In genomic region chr7:55129409-55130078, GRCh38 we compare ENCODE assay signal across 9 cellular contexts.
DNase-seq lines count a peak whose midpoint lies in the region; ATAC-seq and TF ChIP-seq lines count a peak whose summit lies in the region.
"Had no signal": no experiment of that assay in that cellular context is flagged by ENCODE, and none has a peak within 500 bp of the region (broad histone marks: within the 10 kb centered on the region; RNA-seq: fewer than 3 reads in every experiment).

No MANE protein-coding gene starts in this region.

- no peak overlapping the region for H3K4me3 Mint-ChIP-seq in stimulated activated naive B cell treated with anti-CD40 and anti-IgM and Interleukin-4, amounts not matched to agents 10 μg/mL and 1 μg/mL and 100 μg/mL, for 72 hours
- H3K4me3 Mint-ChIP-seq: central memory CD8-positive, alpha-beta T cell had no signal

- H3K4me1 Mint-ChIP-seq in stimulated activated naive B cell treated with anti-CD40 and anti-IgM and Interleukin-4, amounts not matched to agents 10 μg/mL and 1 μg/mL and 100 μg/mL, for 72 hours: no peaks in the 10 kb centered on the region
- H3K4me1 Mint-ChIP-seq: central memory CD8-positive, alpha-beta T cell had no signal

- no peaks in the 10 kb centered on the region for H3K36me3 ChIP-seq in HEK293 (ENCODE audit: control insufficient read depth in 2 of 2, insufficient read depth in 1 of 2, low read length in 2 of 2)
- H3K36me3 ChIP-seq in adrenal gland (replicated peaks in 1 of 2): no peaks in the 10 kb centered on the region

- TF ChIP-seq POLR2A in adrenal gland (IDR thresholded peaks at IDR 0.05): no peak

- intact Hi-C loops in adrenal gland (cut with DNase I): no loop called here

- WGBS in adrenal gland, 4 donors: 62 to 74% (median 67%) methylated on average over 4 of the region's 4 CpGs

- H3K9me3 ChIP-seq in HEK293 (ENCODE audit: control insufficient read depth, insufficient read depth, low read depth, low read length) (no peaks in the 10 kb centered on the region), adrenal gland (replicated peaks in 1 of 3) (no peaks in the 10 kb centered on the region)

- H3K27me3 ChIP-seq in adrenal gland (no peaks in the 10 kb centered on the region), foreskin keratinocyte (no peaks in the 10 kb centered on the region)

- peak overlapping the region; percentile 34 for H3K27ac ChIP-seq in HEK293 (ENCODE audit: extremely low read depth, low read depth, low read length)
- peak overlapping the region in 4 of 5 donors; percentile 15 to 81 (median 44) for H3K27ac ChIP-seq in adrenal gland
- peak overlapping the region; percentile 95 for H3K27ac ChIP-seq in foreskin keratinocyte
- H3K27ac ChIP-seq in skin epidermis: peak overlapping the region in 19 of 21 experiments; percentile 57 to 89 (median 80)

- peaks cover 38% of the 10 kb centered on the region for H3K4me1 ChIP-seq in HEK293 (ENCODE audit: control insufficient read depth, insufficient read depth, low read length)
- H3K4me1 ChIP-seq in adrenal gland (replicated peaks in 1 of 2): peaks cover 26 to 53% of the 10 kb centered on the region in 2 donors
- peaks cover 71% of the 10 kb centered on the region for H3K4me1 ChIP-seq in foreskin keratinocyte

- ATAC-seq in foreskin keratinocyte (peak; percentile 6), HG02840 (IDR thresholded peaks at IDR 0.05; ENCODE audit: low FRiP score, unreplicated experiment) (no peak), HG02571 (IDR thresholded peaks at IDR 0.05; ENCODE audit: unreplicated experiment) (no peak)
- ATAC-seq in stimulated activated naive B cell treated with anti-CD40 and anti-IgM and Interleukin-4, amounts not matched to agents 10 μg/mL and 1 μg/mL and 100 μg/mL, for 72 hours (replicated peaks): no peak

- no peaks in the 10 kb centered on the region for H3K9me3 Mint-ChIP-seq in stimulated activated naive B cell treated with anti-CD40 and anti-IgM and Interleukin-4, amounts not matched to agents 10 μg/mL and 1 μg/mL and 100 μg/mL, for 72 hours
- H3K9me3 Mint-ChIP-seq: central memory CD8-positive, alpha-beta T cell had no signal

- CTCF ChIA-PET in HEK293 (lab: Yijun Ruan, JAX): interaction anchor here (0.7 to 1.2 kb wide), 3 partner anchors 9 to 356 kb away, joined by 3 to 4 read pairs (median 3); no protein-coding TSS in a partner anchor

- no peak for DNase-seq in adrenal gland
- DNase-seq in foreskin keratinocyte: peak; percentile 69 to 89
- no peak for DNase-seq in foreskin melanocyte
- DNase-seq in stimulated activated naive B cell treated with anti-CD40 and anti-IgM and Interleukin-4, amounts not matched to agents 10 μg/mL and 1 μg/mL and 100 μg/mL, for 72 hours: no peak

- H3K4me3 ChIP-seq in HEK293 (ENCODE audit: low read depth, low read length) (no peak overlapping the region), adrenal gland (no peak overlapping the region), skin epidermis (no peak overlapping the region)

- peaks cover 5 to 8% of the 10 kb centered on the region in 2 donors for H3K27me3 Mint-ChIP-seq in stimulated activated naive B cell treated with anti-CD40 and anti-IgM and Interleukin-4, amounts not matched to agents 10 μg/mL and 1 μg/mL and 100 μg/mL, for 72 hours

- H3K27ac Mint-ChIP-seq in stimulated activated naive B cell treated with anti-CD40 and anti-IgM and Interleukin-4, amounts not matched to agents 10 μg/mL and 1 μg/mL and 100 μg/mL, for 72 hours: no peak overlapping the region

- POLR2A ChIA-PET in HEK293 (lab: Yijun Ruan, JAX): no interaction called here

- no peaks in the 10 kb centered on the region for H3K36me3 Mint-ChIP-seq in stimulated activated naive B cell treated with anti-CD40 and anti-IgM and Interleukin-4, amounts not matched to agents 10 μg/mL and 1 μg/mL and 100 μg/mL, for 72 hours

- TF ChIP-seq CTCF in HEK293 (tag by site-specific recombination; IDR thresholded peaks at IDR 0.05): no peak
- TF ChIP-seq CTCF in adrenal gland (IDR thresholded peaks at IDR 0.05): no peak
- TF ChIP-seq CTCF in foreskin keratinocyte (conservative IDR thresholded peaks at IDR 0.05): no peak

TF ChIP-seq in HEK293, 187 proteins besides CTCF, POLR2A, EP300 and RAD21 (continues in another document):
- TF ChIP-seq TSHZ1 (tag by site-specific recombination; IDR thresholded peaks at IDR 0.05; ENCODE audit: borderline replicate concordance): no peak
- no peak for TF ChIP-seq ZSCAN30 (tag by site-specific recombination; IDR thresholded peaks at IDR 0.05)
- TF ChIP-seq ZNF48 (tag by site-specific recombination; IDR thresholded peaks at IDR 0.05): no peak
- no peak for TF ChIP-seq ZBTB26 (tag by site-specific recombination; optimal IDR thresholded peaks at IDR 0.05)
- TF ChIP-seq ZNF37A (tag by site-specific recombination; IDR thresholded peaks at IDR 0.05): no peak
- TF ChIP-seq ZNF280C (tag by site-specific recombination; IDR thresholded peaks at IDR 0.05): no peak
- no peak for TF ChIP-seq ZNF580 (tag by site-specific recombination; IDR thresholded peaks at IDR 0.05)
- TF ChIP-seq GLIS1 (tag by site-specific recombination; IDR thresholded peaks at IDR 0.05): peak; percentile 17; the same call in 1 of the 2 replicates
- no peak for TF ChIP-seq ZNF121 (tag by site-specific recombination; IDR thresholded peaks at IDR 0.05)
- no peak for TF ChIP-seq SP3 (tag by site-specific recombination; IDR thresholded peaks at IDR 0.05)
- TF ChIP-seq ATF2 (tag by site-specific recombination; IDR thresholded peaks at IDR 0.05; ENCODE audit: low read depth): no peak
- TF ChIP-seq ZFHX2 (tag by site-specific recombination; conservative IDR thresholded peaks at IDR 0.05): no peak
- TF ChIP-seq ZNF157 (tag by site-specific recombination; IDR thresholded peaks at IDR 0.05): no peak
- no peak for TF ChIP-seq ZNF324 (tag by site-specific recombination; IDR thresholded peaks at IDR 0.05)

Comparison
In these comparisons a context has a peak if more than half of its experiments do, and no peak if none do; other contexts are left out.
1. H3K27ac ChIP-seq: peak in every context shown above with its lines; median percentile 95 in foreskin keratinocyte; 80 in skin epidermis; 44 in adrenal gland; 34 in HEK293.
2. DNase-seq: peak in foreskin keratinocyte (2 of 2); none in adrenal gland (0 of 7), foreskin melanocyte (single experiment) and stimulated activated naive B cell treated with anti-CD40 and anti-IgM and Interleukin-4, amounts not matched to agents 10 μg/mL and 1 μg/mL and 100 μg/mL, for 72 hours (single experiment).